ENCODE assay signal across 23 cellular contexts in genomic region chr19:35179830-35180229, GRCh38. TPM values are rescaled to one million over a fixed set of nuclear protein-coding genes. Genes with fewer than 3 reads are reported as not detected.
DNase-seq lines count a peak whose midpoint lies in the region; ATAC-seq and TF ChIP-seq lines count a peak whose summit lies in the region.
"Had no signal": no experiment of that assay in that cellular context is flagged by ENCODE, and none has a peak within 500 bp of the region (broad histone marks: within the 10 kb centered on the region; RNA-seq: fewer than 3 reads in every experiment).

No MANE protein-coding gene starts in this region.

- no peaks in the 10 kb centered on the region for H3K27me3 ChIP-seq in CD4-positive, alpha-beta T cell (ENCODE audit: control insufficient read depth, insufficient read depth, low read length)
- H3K27me3 ChIP-seq in ovary, result no peaks in the 10 kb centered on the region
- H3K27me3 ChIP-seq in Karpas-422 (ENCODE audit: low read length), result no peaks in the 10 kb centered on the region
- H3K27me3 ChIP-seq: BLaER1 treated with 17β-estradiol and CSF1 and Interleukin-3, amounts not matched to agents 10 nM and 100 nM had no signal

- H3K4me1 ChIP-seq in ovary (ENCODE audit: insufficient read depth) (no peaks in the 10 kb centered on the region), Karpas-422 (ENCODE audit: low read length) (peaks cover 5% of the 10 kb centered on the region)

- intact Hi-C loops in activated CD4-positive, alpha-beta T cell treated with anti-CD3 and anti-CD28 coated beads, Interleukin-2, amount 10 ng/mL, durations not matched to agents 24 days and 14 days (cut with micrococcal nuclease), result no loop called here
- intact Hi-C loops in CD4-positive, alpha-beta T cell (cut with DNase I, micrococcal nuclease), result no loop called here
- intact Hi-C loops in ovary (cut with DNase I), result no loop called here

- TF ChIP-seq CTCF in CD4-positive, alpha-beta T cell (IDR thresholded peaks at IDR 0.05), result no peak
- TF ChIP-seq CTCF in GM20000 (IDR thresholded peaks at IDR 0.05; ENCODE audit: extremely low read depth, missing control alignments) (no peak), ovary (IDR thresholded peaks at IDR 0.05) (no peak)

- H2AFZ ChIP-seq in Karpas-422 (ENCODE audit: low read length), result no peak overlapping the region

- peaks cover 4% of the 10 kb centered on the region for H3K36me3 Mint-ChIP-seq in activated CD4-positive, alpha-beta T cell treated with anti-CD3 and anti-CD28 coated beads, Interleukin-2, amount 10 ng/mL, durations not matched to agents 24 days and 14 days (ENCODE audit: low read depth)
- no peaks in the 10 kb centered on the region for H3K36me3 Mint-ChIP-seq in CD4-positive, alpha-beta T cell (ENCODE audit: low read depth)
- H3K36me3 Mint-ChIP-seq in T-cell, result peaks cover 5% of the 10 kb centered on the region

- no peak overlapping the region for H3K27ac ChIP-seq in CD4-positive, alpha-beta T cell (ENCODE audit: low read depth, low read length)
- H3K27ac ChIP-seq in ovary (no peak overlapping the region), Karpas-422 (ENCODE audit: low read length) (no peak overlapping the region)
- H3K27ac ChIP-seq: BLaER1 treated with 17β-estradiol and CSF1 and Interleukin-3, amounts not matched to agents 10 nM and 100 nM had no signal

- H3K4me3 ChIP-seq in ovary, result no peak overlapping the region
- no peak overlapping the region for H3K4me3 ChIP-seq in Karpas-422 (ENCODE audit: low read length)
- H3K4me3 ChIP-seq: BLaER1 treated with 17β-estradiol and CSF1 and Interleukin-3, amounts not matched to agents 10 nM and 100 nM had no signal

- H3K4me1 Mint-ChIP-seq in activated CD4-positive, alpha-beta T cell treated with anti-CD3 and anti-CD28 coated beads, Interleukin-2, amount 10 ng/mL, durations not matched to agents 24 days and 14 days, result peaks cover 9% of the 10 kb centered on the region
- peaks cover 55% of the 10 kb centered on the region for H3K4me1 Mint-ChIP-seq in CD4-positive, alpha-beta T cell (ENCODE audit: low read depth)
- peaks cover 35 to 56% (median 48%) of the 10 kb centered on the region in 3 donors for H3K4me1 Mint-ChIP-seq in T-cell

- H3K9ac ChIP-seq in Karpas-422 (ENCODE audit: low read length), result no peak overlapping the region
- H3K9ac ChIP-seq: BLaER1 treated with 17β-estradiol and CSF1 and Interleukin-3, amounts not matched to agents 10 nM and 100 nM had no signal

- H3K36me3 ChIP-seq in ovary (no peaks in the 10 kb centered on the region), Karpas-422 (ENCODE audit: insufficient read depth, low read length) (no peaks in the 10 kb centered on the region)
- H3K36me3 ChIP-seq: BLaER1 treated with 17β-estradiol and CSF1 and Interleukin-3, amounts not matched to agents 10 nM and 100 nM had no signal

- no peaks in the 10 kb centered on the region for H3K9me2 ChIP-seq in Karpas-422 (replicated peaks; ENCODE audit: insufficient read depth, low read length)

- WGBS in ovary, 3 donors, result 52 to 66% (median 53%) methylated on average over 3 of the region's 3 CpGs

- H4K20me1 ChIP-seq in Karpas-422 (ENCODE audit: insufficient read depth, low read depth, low read length), result no peaks in the 10 kb centered on the region
- H4K20me1 ChIP-seq: BLaER1 treated with 17β-estradiol and CSF1 and Interleukin-3, amounts not matched to agents 10 nM and 100 nM had no signal

- no peaks in the 10 kb centered on the region for H3K27me3 Mint-ChIP-seq in activated CD4-positive, alpha-beta T cell treated with anti-CD3 and anti-CD28 coated beads, Interleukin-2, amount 10 ng/mL, durations not matched to agents 24 days and 14 days
- no peaks in the 10 kb centered on the region for H3K27me3 Mint-ChIP-seq in CD4-positive, alpha-beta T cell
- no peaks in the 10 kb centered on the region for H3K27me3 Mint-ChIP-seq in T-cell

- DNase-seq in activated CD4-positive, alpha-beta T cell treated with anti-CD3 and anti-CD28 coated beads, Interleukin-2, amount 10 ng/mL, durations not matched to agents 24 days and 14 days, result no peak
- no peak for DNase-seq in activated CD4-positive, alpha-beta T cell treated with anti-CD3 and anti-CD28 coated beads, Interleukin-2, amount 50 U/mL, for 1 hour
- no peak for DNase-seq in CD4-positive, alpha-beta T cell
- DNase-seq in T-cell (no peak), iPS-NIHi7 (ENCODE audit: extremely low spot score) (peak; percentile 5), GM20000 (ENCODE audit: low spot score) (no peak), ovary (no peak), Karpas-422 (no peak)
- DNase-seq: DMS 273 treated with DMSO at 0.1 percent for 48 hours; GF-D8; HCEC 1CT; IMR-90; NCI-H1436; NCI-H2029; NCI-H2171; NCI-H446; NCI-H69; NK-92 treated with Interleukin-12 subunit alpha and Interleukin-12 subunit beta, amount 100 ng/mL, for 24 hours; RPMI8226 had no signal

- ATAC-seq in CD4-positive, alpha-beta T cell (ENCODE audit: poor library complexity), result peak; percentile 32
- peak in 3 of 4 experiments; percentile 38 to 66 (median 55) for ATAC-seq in T-cell (replicated peaks in 1 of 4)

- no peak for TF ChIP-seq POLR2A in ovary (IDR thresholded peaks at IDR 0.05)

- peak overlapping the region; percentile 3 for H3K27ac Mint-ChIP-seq in activated CD4-positive, alpha-beta T cell treated with anti-CD3 and anti-CD28 coated beads, Interleukin-2, amount 10 ng/mL, durations not matched to agents 24 days and 14 days
- peak overlapping the region; percentile 2 for H3K27ac Mint-ChIP-seq in CD4-positive, alpha-beta T cell
- peak overlapping the region; percentile 45 to 66 for H3K27ac Mint-ChIP-seq in T-cell

- no peak for TF ChIP-seq EP300 in ovary (IDR thresholded peaks at IDR 0.05)

- POLR2A ChIA-PET in CD4-positive, alpha-beta T cell (lab: Charles Lee), result interaction anchor here (1.0 to 1.6 kb wide), 7 partner anchors 8 to 32 kb away, joined by 3 to 8 read pairs (median 4); partner anchors contain the start of gene FXYD5
- POLR2A ChIA-PET in T-cell (lab: Charles Lee), result interaction anchor here in 1 of 2 donors (0.6 kb wide), 1 partner anchor 28 kb away, joined by 4 read pairs; no protein-coding TSS in a partner anchor

- no peak overlapping the region for H3K4me2 ChIP-seq in Karpas-422 (ENCODE audit: low read depth, low read length, poor library complexity, severe bottlenecking)

- H3K9me3 ChIP-seq in CD4-positive, alpha-beta T cell (ENCODE audit: control insufficient read depth, low read length), result no peaks in the 10 kb centered on the region
- H3K9me3 ChIP-seq in ovary, result peaks cover 0 to 8% of the 10 kb centered on the region in 2 donors
- H3K9me3 ChIP-seq in Karpas-422 (ENCODE audit: low read length), result no peaks in the 10 kb centered on the region

- peak overlapping the region; percentile 2 for H3K4me3 Mint-ChIP-seq in activated CD4-positive, alpha-beta T cell treated with anti-CD3 and anti-CD28 coated beads, Interleukin-2, amount 10 ng/mL, durations not matched to agents 24 days and 14 days
- peak overlapping the region; percentile 5 for H3K4me3 Mint-ChIP-seq in CD4-positive, alpha-beta T cell
- peak overlapping the region in 1 of 3 donors; percentile 38 for H3K4me3 Mint-ChIP-seq in T-cell

- no peaks in the 10 kb centered on the region for H3K79me2 ChIP-seq in Karpas-422 (ENCODE audit: low read length)

- H3K9me3 Mint-ChIP-seq in activated CD4-positive, alpha-beta T cell treated with anti-CD3 and anti-CD28 coated beads, Interleukin-2, amount 10 ng/mL, durations not matched to agents 24 days and 14 days, result peaks cover 7% of the 10 kb centered on the region
- no peaks in the 10 kb centered on the region for H3K9me3 Mint-ChIP-seq in CD4-positive, alpha-beta T cell
- H3K9me3 Mint-ChIP-seq in T-cell, result peaks cover 0 to 12% (median 4%) of the 10 kb centered on the region in 3 donors

- CTCF ChIA-PET in CD4-positive, alpha-beta T cell (lab: Charles Lee), result interaction anchor here (0.6 to 1.6 kb wide), 3 partner anchors 12 to 829 kb away, joined by 3 read pairs; no protein-coding TSS in a partner anchor
- CTCF ChIA-PET in T-cell (lab: Charles Lee), result interaction anchor here in 1 of 2 donors (1.0 kb wide), 1 partner anchor 10 kb away, joined by 3 read pairs; no protein-coding TSS in a partner anchor

RNA-seq across cellular contexts. Expression of gene FXYD5, which starts 25.3 kb away (rescaled TPM):
- 273 and 286 TPM in 2 replicates for total RNA-seq in activated CD4-positive, alpha-beta T cell treated with anti-CD3 and anti-CD28 coated beads, Interleukin-2, amount 10 ng/mL, durations not matched to agents 24 days and 14 days
- total RNA-seq in CD4-positive, alpha-beta T cell, result 100 to 1,000 TPM; 587 to 615 TPM
- total RNA-seq in T-cell (100 to 1,000 TPM; 440 to 616 (median 504) TPM), ovary (10 to 100 TPM in 6 of 7 donors, 1 to 10 TPM in 1; 8.2 to 37.1 (median 17.9) TPM)
- polyA plus RNA-seq in ovary, result 10 to 100 TPM; 31.2 to 79.3 TPM
- 89.3 and 134 TPM in 2 replicates for total RNA-seq in Karpas-422 (2014; rRNA removed; shearing (Covaris generic); ENCODE audit: low replicate concordance)

RNA-seq across cellular contexts. Expression of gene FXYD7, which starts 36.8 kb away (rescaled TPM):
- 0.23 TPM in 1 of 2 replicates, not detected in the other for total RNA-seq in activated CD4-positive, alpha-beta T cell treated with anti-CD3 and anti-CD28 coated beads, Interleukin-2, amount 10 ng/mL, durations not matched to agents 24 days and 14 days
- total RNA-seq in CD4-positive, alpha-beta T cell, result 10 to 100 TPM; 15.3 to 15.6 TPM
- 10 to 100 TPM in 4 of 5 donors, 1 to 10 TPM in 1; 8.8 to 24.0 (median 12.6) TPM for total RNA-seq in T-cell
- 1 to 10 TPM in 3 of 7 donors, under 1 TPM in 3, not detected in 1; 0.30 to 2.8 (median 1.0) TPM for total RNA-seq in ovary
- under 1 TPM in 1 of 2 donors, not detected in 1; 0.38 TPM for polyA plus RNA-seq in ovary
- not detected in 2 replicates for total RNA-seq in Karpas-422 (2014; rRNA removed; shearing (Covaris generic); ENCODE audit: low replicate concordance)
- total RNA-seq: IMR-90 had no signal

RNA-seq across cellular contexts. Expression of gene FXYD1, which starts 41.2 kb away (rescaled TPM):
- total RNA-seq in activated CD4-positive, alpha-beta T cell treated with anti-CD3 and anti-CD28 coated beads, Interleukin-2, amount 10 ng/mL, durations not matched to agents 24 days and 14 days, result 0.79 TPM in 1 of 2 replicates, not detected in the other
- total RNA-seq in CD4-positive, alpha-beta T cell, result 1 to 10 TPM; 2.1 to 2.4 TPM
- 1 to 10 TPM in 4 of 5 donors, under 1 TPM in 1; 0.70 to 7.7 (median 4.8) TPM for total RNA-seq in T-cell
- total RNA-seq in ovary, result 100 to 1,000 TPM in 3 of 7 donors, 10 to 100 TPM in 4; 26.7 to 204 (median 95.8) TPM
- 100 to 1,000 TPM in 1 of 2 donors, 10 to 100 TPM in 1; 88.5 to 134 TPM for polyA plus RNA-seq in ovary
- not detected in 2 replicates for total RNA-seq in Karpas-422 (2014; rRNA removed; shearing (Covaris generic); ENCODE audit: low replicate concordance)
- total RNA-seq: Daoy, HT1080 had no signal

RNA-seq across cellular contexts. Expression of gene LGI4, which starts 45.0 kb away (rescaled TPM):
- 0.07 and 0.16 TPM in 2 replicates for total RNA-seq in activated CD4-positive, alpha-beta T cell treated with anti-CD3 and anti-CD28 coated beads, Interleukin-2, amount 10 ng/mL, durations not matched to agents 24 days and 14 days
- under 1 TPM; 0.69 to 0.70 TPM for total RNA-seq in CD4-positive, alpha-beta T cell
- 1 to 10 TPM in 1 of 5 donors, under 1 TPM in 4; 0.15 to 1.1 (median 0.89) TPM for total RNA-seq in T-cell
- 1 to 10 TPM; 1.9 to 7.5 (median 3.8) TPM for total RNA-seq in ovary
- 10 to 100 TPM; 11.9 to 13.3 TPM for polyA plus RNA-seq in ovary
- total RNA-seq in Karpas-422 (2014; rRNA removed; shearing (Covaris generic); ENCODE audit: low replicate concordance), result 0.22 TPM in 1 of 2 replicates, not detected in the other
- total RNA-seq: Daoy, HT1080, IMR-90 had no signal

RNA-seq across cellular contexts. Expression of gene FAM187B, which starts 48.7 kb away (rescaled TPM):
- total RNA-seq in activated CD4-positive, alpha-beta T cell treated with anti-CD3 and anti-CD28 coated beads, Interleukin-2, amount 10 ng/mL, durations not matched to agents 24 days and 14 days, result not detected in 2 replicates
- total RNA-seq in CD4-positive, alpha-beta T cell, result not detected
- total RNA-seq in T-cell, result not detected
- not detected for total RNA-seq in ovary
- polyA plus RNA-seq in ovary, result under 1 TPM in 1 of 2 donors, not detected in 1; 0.06 TPM
- not detected in 2 replicates for total RNA-seq in Karpas-422 (2014; rRNA removed; shearing (Covaris generic); ENCODE audit: low replicate concordance)
- total RNA-seq: Daoy, HT1080, IMR-90, OCI-LY7 had no signal
- polyA plus RNA-seq: IMR-90 had no signal

Comparison
In these comparisons a context has a peak if more than half of its experiments do, and no peak if none do; other contexts are left out.
1. H3K27ac Mint-ChIP-seq: peak in every context shown above with its lines; median percentile 56 in T-cell; 3 in activated CD4-positive, alpha-beta T cell treated with anti-CD3 and anti-CD28 coated beads, Interleukin-2, amount 10 ng/mL, durations not matched to agents 24 days and 14 days; 2 in CD4-positive, alpha-beta T cell.